In genomic region chrX:118218940-118219339, GRCh38 we compare ENCODE assay signal across 26 cellular contexts.
DNase-seq lines count a peak whose midpoint lies in the region; ATAC-seq, FAIRE-seq and TF ChIP-seq lines count a peak whose summit lies in the region.
"Had no signal": no experiment of that assay in that cellular context is flagged by ENCODE, and none has a peak within 500 bp of the region (broad histone marks: within the 10 kb centered on the region; RNA-seq: fewer than 3 reads in every experiment).

No MANE protein-coding gene starts in this region.

- DNase-seq in GM12891 (ENCODE audit: insufficient read length, low spot score) (no peak), mucosa of descending colon (peak in 1 of 3 donors; percentile 47), pancreas (no peak), esophagus muscularis mucosa (ENCODE audit: extremely low spot score) (no peak)
- DNase-seq: 8988T; ACHN; BE2C; C1 segment of cervical spinal cord; CD4-positive, alpha-beta memory T cell; CD4-positive, CD25-positive, alpha-beta regulatory T cell; CD8-positive, alpha-beta memory T cell; COR-L47; DMS 273 treated with DMSO at 0.1 percent for 48 hours; DMS153; DMS53; DMS79; DND-41; EL; GDM1 had no signal

- H3K27me3 ChIP-seq in pancreas (peaks cover 0 to under 1% (median 0%) of the 10 kb centered on the region in 4 donors), esophagus muscularis mucosa (no peaks in the 10 kb centered on the region)
- H3K27me3 ChIP-seq: BE2C had no signal

- H3K9me3 ChIP-seq in mucosa of descending colon (no peaks in the 10 kb centered on the region), pancreas (no peaks in the 10 kb centered on the region), esophagus muscularis mucosa (no peaks in the 10 kb centered on the region)
- H3K9me3 ChIP-seq: BE2C, BLaER1 had no signal

- H3K4me3 ChIP-seq in mucosa of descending colon: no peak overlapping the region
- H3K4me3 ChIP-seq in pancreas: no peak overlapping the region
- no peak overlapping the region for H3K4me3 ChIP-seq in esophagus muscularis mucosa
- H3K4me3 ChIP-seq: BLaER1 had no signal

- no peak for TF ChIP-seq CTCF in mucosa of descending colon (IDR thresholded peaks at IDR 0.05)
- TF ChIP-seq CTCF in pancreas (IDR thresholded peaks at IDR 0.05): no peak
- no peak for TF ChIP-seq CTCF in esophagus muscularis mucosa (IDR thresholded peaks at IDR 0.05)

- H3K4me1 ChIP-seq in mucosa of descending colon (ENCODE audit: low read depth) (no peaks in the 10 kb centered on the region), pancreas (peaks cover 0 to 5% (median 3%) of the 10 kb centered on the region in 3 donors), esophagus muscularis mucosa (peaks cover 0 to 6% (median 0%) of the 10 kb centered on the region in 4 donors)
- H3K4me1 ChIP-seq: BLaER1 had no signal

- intact Hi-C loops in mucosa of descending colon (cut with DNase I, micrococcal nuclease) (no loop called here), pancreas (cut with DNase I) (no loop called here), esophagus muscularis mucosa (cut with DNase I) (no loop called here)

- H3K27ac ChIP-seq in pancreas (no peak overlapping the region), esophagus muscularis mucosa (replicated peaks in 1 of 4) (no peak overlapping the region)
- H3K27ac ChIP-seq: BLaER1 had no signal

- FAIRE-seq in GM12891 (lab: Jason Lieb, UNC) (peak; percentile 56), colon (lab: Jason Lieb, UNC) (peak; percentile 70), pancreas (lab: Jason Lieb, UNC) (peak; percentile 91)
- FAIRE-seq: A204.1, GM18507 had no signal

- TF ChIP-seq POLR2A in GM12891 (IDR thresholded peaks at IDR 0.05; ENCODE audit: low read depth, low read length): no peak
- no peak for TF ChIP-seq POLR2A in esophagus muscularis mucosa (IDR thresholded peaks at IDR 0.05; ENCODE audit: low read depth)

- ATAC-seq in mucosa of descending colon: peak; percentile 58
- ATAC-seq in pancreas: no peak
- no peak for ATAC-seq in HG02938 (IDR thresholded peaks at IDR 0.05; ENCODE audit: unreplicated experiment)
- ATAC-seq in HG02588 (IDR thresholded peaks at IDR 0.05; ENCODE audit: unreplicated experiment): no peak
- no peak for ATAC-seq in HG02840 (IDR thresholded peaks at IDR 0.05; ENCODE audit: low FRiP score, unreplicated experiment)

- TF ChIP-seq EP300 in esophagus muscularis mucosa (IDR thresholded peaks at IDR 0.05): no peak

- 72 to 77% methylated on average over 5 of the region's 5 CpGs for WGBS in pancreas, 2 donors
- 65% methylated on average over 5 of the region's 5 CpGs for WGBS in esophagus muscularis mucosa

- H3K36me3 ChIP-seq in mucosa of descending colon (ENCODE audit: low read depth): no peaks in the 10 kb centered on the region
- no peaks in the 10 kb centered on the region for H3K36me3 ChIP-seq in pancreas
- H3K36me3 ChIP-seq in esophagus muscularis mucosa: no peaks in the 10 kb centered on the region
- H3K36me3 ChIP-seq: BE2C, BLaER1 had no signal

TF ChIP-seq in GM12891, 5 proteins besides CTCF, POLR2A, EP300 and RAD21:
- no peak for TF ChIP-seq SPI1 (IDR thresholded peaks at IDR 0.05; ENCODE audit: low read depth, low read length)
- no peak for TF ChIP-seq PAX5 (IDR thresholded peaks at IDR 0.05; ENCODE audit: insufficient read depth, low read length, severe bottlenecking)
- no peak for TF ChIP-seq POLR2AphosphoS5 (IDR thresholded peaks at IDR 0.05; ENCODE audit: low read depth, low read length)
- no peak for TF ChIP-seq POU2F2 (IDR thresholded peaks at IDR 0.05; ENCODE audit: low read depth, low read length)
- no peak for TF ChIP-seq TAF1 (IDR thresholded peaks at IDR 0.05; ENCODE audit: low read depth, low read length)
